ENCODE assay signal across 8 cellular contexts in the genomic region with DNA sequence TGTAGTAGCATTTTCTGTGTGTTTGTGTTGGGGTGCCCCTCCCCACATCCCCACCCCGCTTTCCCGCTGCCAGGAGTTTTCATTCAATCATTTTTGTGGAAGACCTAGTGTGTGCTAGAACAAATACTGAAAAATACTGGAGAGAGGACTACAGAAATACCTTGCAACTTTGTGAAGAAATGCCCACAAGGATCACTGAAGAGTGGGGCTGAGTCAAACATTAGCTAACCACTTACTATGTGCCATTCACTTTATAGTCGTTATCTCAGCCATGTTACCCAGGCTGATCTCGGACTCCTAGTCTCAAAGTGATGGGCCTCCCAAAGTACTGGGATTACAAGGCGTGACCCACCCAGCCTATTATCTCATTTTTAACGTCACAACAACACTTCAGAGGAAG. TPM values are rescaled to one million over a fixed set of nuclear protein-coding genes. Genes with fewer than 3 reads are reported as not detected.
DNase-seq lines count a peak whose midpoint lies in the region; ATAC-seq and TF ChIP-seq lines count a peak whose summit lies in the region.

No MANE protein-coding gene starts in this region.

- ATAC-seq in Right ventricle myocardium inferior (no peak), lung (ENCODE audit: insufficient read depth, low FRiP score) (no peak)

- DNase-seq in right atrium auricular region (ENCODE audit: low spot score) = no peak
- DNase-seq in Right ventricle myocardium inferior (ENCODE audit: missing footprints) = no peak
- DNase-seq in lung (ENCODE audit: low spot score) = no peak
- no peak for DNase-seq in KG1 (lab: John Stamatoyannopoulos, UW)
- DNase-seq in NCI-H187 treated with DMSO at 0.1 percent for 48 hours (lab: John Stamatoyannopoulos, UW) = no peak
- no peak for DNase-seq in DMS153 treated with DMSO at 0.1 percent for 48 hours (lab: John Stamatoyannopoulos, UW; ENCODE audit: unreplicated experiment)
- no peak for DNase-seq in NCI-H1694 (lab: John Stamatoyannopoulos, UW)

- H3K4me3 ChIP-seq in right atrium auricular region = peak overlapping the region; percentile 3 to 88
- H3K4me3 ChIP-seq in lung = no peak overlapping the region

- no peak for TF ChIP-seq CTCF in right atrium auricular region (IDR thresholded peaks at IDR 0.05)
- TF ChIP-seq CTCF in lung (IDR thresholded peaks at IDR 0.05; ENCODE audit: control extremely low read depth, extremely low read depth) = no peak

- 48 to 50% methylated on average over 6 of the region's 6 CpGs for WGBS in lung, 2 donors

- H3K27ac ChIP-seq in right atrium auricular region (peak overlapping the region; percentile 99), angular gyrus (ENCODE audit: low read depth, low read length) (peak overlapping the region; percentile 78), lung (ENCODE audit: low read depth in 1 of 2, low read length in 1 of 2) (peak overlapping the region; percentile 71 to 78)

- H3K4me1 ChIP-seq in right atrium auricular region = peaks cover 0 to 44% of the 10 kb centered on the region in 2 donors
- peaks cover 0 to 17% of the 10 kb centered on the region in 2 donors for H3K4me1 ChIP-seq in lung (ENCODE audit: control insufficient read depth in 2 of 2, insufficient read depth in 2 of 2, low read length in 2 of 2)

- H3K27me3 ChIP-seq in right atrium auricular region (no peaks in the 10 kb centered on the region), lung (ENCODE audit: control insufficient read depth, insufficient read depth) (no peaks in the 10 kb centered on the region)

- intact Hi-C loops in Right ventricle myocardium inferior (cut with DNase I) = no loop called here

- H3K36me3 ChIP-seq in right atrium auricular region (no peaks in the 10 kb centered on the region), lung (ENCODE audit: control insufficient read depth in 2 of 2, insufficient read depth in 2 of 2, low read length in 2 of 2) (peaks cover 0 to 2% of the 10 kb centered on the region in 2 donors)

- no peaks in the 10 kb centered on the region for H3K9me3 ChIP-seq in right atrium auricular region
- H3K9me3 ChIP-seq in lung (ENCODE audit: control insufficient read depth in 2 of 2, insufficient read depth in 1 of 2, low read length in 1 of 2) = no peaks in the 10 kb centered on the region

RNA-seq across cellular contexts. Expression of gene LMBR1L, which starts 0.6 kb away (rescaled TPM):
- 10 to 100 TPM; 14.6 to 19.2 TPM for total RNA-seq in right atrium auricular region
- total RNA-seq in Right ventricle myocardium inferior = 26.3 TPM
- total RNA-seq in lung = 10 to 100 TPM; 38.5 to 70.1 TPM
- 10 to 100 TPM; 34.8 to 39.0 TPM for polyA plus RNA-seq in lung

RNA-seq across cellular contexts. Expression of gene DHH, which starts 16.6 kb away (rescaled TPM):
- total RNA-seq in right atrium auricular region = under 1 TPM; 0.35 to 0.56 TPM
- 0.87 TPM for total RNA-seq in Right ventricle myocardium inferior
- total RNA-seq in lung = 1 to 10 TPM; 1.3 to 2.6 TPM
- under 1 TPM; 0.16 to 0.64 TPM for polyA plus RNA-seq in lung

RNA-seq across cellular contexts. Expression of gene TUBA1B, which starts 20.0 kb away (rescaled TPM):
- total RNA-seq in right atrium auricular region (100 to 1,000 TPM; 348 to 654 TPM), Right ventricle myocardium inferior (510 TPM), lung (100 to 1,000 TPM; 261 to 900 TPM)
- polyA plus RNA-seq in lung = 1,000 to 10,000 TPM in 1 of 2 donors, 100 to 1,000 TPM in 1; 415 to 1,091 TPM

RNA-seq across cellular contexts. Expression of gene RHEBL1, which starts 41.4 kb away (rescaled TPM):
- total RNA-seq in right atrium auricular region (under 1 TPM in 1 of 2 donors, not detected in 1; 0.35 TPM), Right ventricle myocardium inferior (0.41 TPM), lung (1 to 10 TPM in 1 of 2 donors, under 1 TPM in 1; 0.51 to 2.4 TPM)
- 1 to 10 TPM; 1.8 to 2.6 TPM for polyA plus RNA-seq in lung

RNA-seq across cellular contexts. Expression of gene KMT2D, which starts 50.6 kb away (rescaled TPM):
- total RNA-seq in right atrium auricular region (10 to 100 TPM; 39.9 to 49.1 TPM), Right ventricle myocardium inferior (33.5 TPM), lung (100 to 1,000 TPM in 1 of 2 donors, 10 to 100 TPM in 1; 58.7 to 115 TPM)
- polyA plus RNA-seq in lung = 10 to 100 TPM; 27.6 to 39.7 TPM
